In genomic region chr2:105402809-105403208, GRCh38 we compare ENCODE assay signal across 24 cellular contexts. TPM values are rescaled to one million over a fixed set of nuclear protein-coding genes. Genes with fewer than 3 reads are reported as not detected.
A peak's percentile ranks its signal among the peaks of the same experiment; 100 is the strongest.
DNase-seq lines count a peak whose midpoint lies in the region; ATAC-seq, FAIRE-seq and TF ChIP-seq lines count a peak whose summit lies in the region.
"Had no signal": no experiment of that assay in that cellular context is flagged by ENCODE, and none has a peak within 500 bp of the region (broad histone marks: within the 10 kb centered on the region; RNA-seq: fewer than 3 reads in every experiment).

No MANE protein-coding gene starts in this region.

- no peak for FAIRE-seq in astrocyte (lab: Jason Lieb, UNC)
- FAIRE-seq: A204.1, pancreas had no signal

- TF ChIP-seq CTCF in heart right ventricle (IDR thresholded peaks at IDR 0.05) (no peak), right atrium auricular region (IDR thresholded peaks at IDR 0.05) (no peak), astrocyte (IDR thresholded peaks at IDR 0.05; ENCODE audit: insufficient read depth, low read depth, low read length) (no peak)

- H3K4me1 ChIP-seq in heart right ventricle = peaks cover 6 to 82% (median 35%) of the 10 kb centered on the region in 9 donors
- peaks cover 0 to 21% of the 10 kb centered on the region in 2 donors for H3K4me1 ChIP-seq in right atrium auricular region
- peaks cover 40% of the 10 kb centered on the region for H3K4me1 ChIP-seq in astrocyte (ENCODE audit: insufficient read depth, low read length)
- H3K4me1 ChIP-seq in mucosa of rectum (ENCODE audit: control insufficient read depth in 2 of 2, insufficient read depth in 2 of 2, low read length in 2 of 2) = peaks cover 15 to 36% of the 10 kb centered on the region in 2 donors
- H3K4me1 ChIP-seq in urinary bladder (ENCODE audit: insufficient read depth) = no peaks in the 10 kb centered on the region

- no peak overlapping the region for H3K4me3 ChIP-seq in heart right ventricle
- H3K4me3 ChIP-seq in right atrium auricular region = no peak overlapping the region
- H3K4me3 ChIP-seq in astrocyte (ENCODE audit: insufficient read depth, low read depth, low read length) = no peak overlapping the region
- no peak overlapping the region for H3K4me3 ChIP-seq in mucosa of rectum (ENCODE audit: low read length in 2 of 2)
- H3K4me3 ChIP-seq in urinary bladder (ENCODE audit: low read depth, low read length) = no peak overlapping the region
- H3K4me3 ChIP-seq: pancreas, sigmoid colon, upper lobe of right lung had no signal

- H3K4me1 Mint-ChIP-seq in astrocyte (ENCODE audit: low read depth, unreplicated experiment) = peaks cover 31% of the 10 kb centered on the region
- H3K4me1 Mint-ChIP-seq: central memory CD8-positive, alpha-beta T cell had no signal

- ATAC-seq in heart right ventricle = no peak
- ATAC-seq in GM18868 (IDR thresholded peaks at IDR 0.05; ENCODE audit: unreplicated experiment) = no peak
- no peak for ATAC-seq in GM18870 (IDR thresholded peaks at IDR 0.05; ENCODE audit: unreplicated experiment)
- ATAC-seq: activated naive CD4-positive, alpha-beta T cell treated with anti-CD3 and anti-CD28 coated beads, Interleukin-2, amount 50 U/mL, for 72 hours; upper lobe of right lung had no signal

- H3K4me3 Mint-ChIP-seq in astrocyte (ENCODE audit: unreplicated experiment) = no peak overlapping the region
- H3K4me3 Mint-ChIP-seq: central memory CD8-positive, alpha-beta T cell; nephron; WTC11 had no signal

- WGBS in heart right ventricle, 2 donors = 60 to 72% methylated on average over 2 of the region's 2 CpGs
- WGBS in urinary bladder = 94% methylated on average over 2 of the region's 2 CpGs

- no peaks in the 10 kb centered on the region for H3K9me3 Mint-ChIP-seq in astrocyte (ENCODE audit: unreplicated experiment)
- H3K9me3 Mint-ChIP-seq: activated naive CD4-positive, alpha-beta T cell treated with anti-CD3 and anti-CD28 coated beads, Interleukin-2, amount 50 U/mL, for 72 hours; central memory CD8-positive, alpha-beta T cell; nephron had no signal

- H2AFZ ChIP-seq in astrocyte (ENCODE audit: low read depth, low read length) = no peak overlapping the region

- H3K9me3 ChIP-seq in heart right ventricle (no peaks in the 10 kb centered on the region), right atrium auricular region (no peaks in the 10 kb centered on the region), astrocyte (ENCODE audit: insufficient read depth, low read depth, low read length) (peaks cover 3% of the 10 kb centered on the region), mucosa of rectum (ENCODE audit: control insufficient read depth in 2 of 2, low read length in 2 of 2) (no peaks in the 10 kb centered on the region)
- H3K9me3 ChIP-seq: pancreas, sigmoid colon, upper lobe of right lung had no signal

- DNase-seq in heart right ventricle (no peak), right atrium auricular region (ENCODE audit: low spot score) (no peak), astrocyte (ENCODE audit: low read depth) (no peak), ecto neural progenitor cell (ENCODE audit: low spot score) (no peak)
- DNase-seq: activated CD4-positive, alpha-beta T cell treated with anti-CD3 and anti-CD28 coated beads, Interleukin-2, amount 50 U/mL, for 4 hours; activated CD8-positive, alpha-beta memory T cell treated with anti-CD3 and anti-CD28 coated beads, Interleukin-2, amount 50 U/mL, for 4 hours; aorta; DMS53; NCI-H1105 treated with DMSO at 0.1 percent for 48 hours; NCI-H2029; pancreas; sigmoid colon; T1000; upper lobe of right lung had no signal

- H4K20me1 ChIP-seq in astrocyte (ENCODE audit: insufficient read depth, low read length) = no peaks in the 10 kb centered on the region

- H3K9ac ChIP-seq in astrocyte (ENCODE audit: low read length) = peak overlapping the region; percentile 76
- peak overlapping the region in 1 of 2 donors; percentile 52 for H3K9ac ChIP-seq in mucosa of rectum (ENCODE audit: low read depth in 1 of 2, low read length in 2 of 2)

- H3K79me2 ChIP-seq in astrocyte (ENCODE audit: insufficient read depth, low read length) = peaks cover 22% of the 10 kb centered on the region

- H3K27ac ChIP-seq in heart right ventricle = peak overlapping the region in 6 of 10 donors; percentile 51 to 87 (median 76)
- H3K27ac ChIP-seq in right atrium auricular region = peak overlapping the region in 1 of 2 donors; percentile 68
- H3K27ac ChIP-seq in astrocyte (ENCODE audit: low read depth, low read length) = peak overlapping the region; percentile 90
- peak overlapping the region; percentile 88 to 91 for H3K27ac ChIP-seq in mucosa of rectum (ENCODE audit: low read depth in 2 of 2, low read length in 2 of 2)
- peak overlapping the region; percentile 41 for H3K27ac ChIP-seq in urinary bladder (ENCODE audit: low read depth)
- H3K27ac ChIP-seq: HL-60, pancreas, upper lobe of right lung had no signal

- intact Hi-C loops in heart right ventricle (cut with DNase I) = no loop called here

- peak overlapping the region; percentile 73 for H3K4me2 ChIP-seq in astrocyte (ENCODE audit: low read length)

- peaks cover 0 to 26% (median 7%) of the 10 kb centered on the region in 7 donors for H3K27me3 ChIP-seq in heart right ventricle
- no peaks in the 10 kb centered on the region for H3K27me3 ChIP-seq in right atrium auricular region
- H3K27me3 ChIP-seq in astrocyte (ENCODE audit: insufficient read depth, low read length) = no peaks in the 10 kb centered on the region
- H3K27me3 ChIP-seq in mucosa of rectum (ENCODE audit: control insufficient read depth in 2 of 2, insufficient read depth in 2 of 2, low read length in 2 of 2) = peaks cover 0 to 3% of the 10 kb centered on the region in 2 donors
- H3K27me3 ChIP-seq: sigmoid colon had no signal

- no peaks in the 10 kb centered on the region for H3K27me3 Mint-ChIP-seq in astrocyte (ENCODE audit: low read depth, unreplicated experiment)

- H3K36me3 Mint-ChIP-seq in astrocyte (ENCODE audit: low read depth, unreplicated experiment) = peaks cover 3% of the 10 kb centered on the region
- H3K36me3 Mint-ChIP-seq: activated naive CD4-positive, alpha-beta T cell treated with anti-CD3 and anti-CD28 coated beads, Interleukin-2, amount 50 U/mL, for 72 hours had no signal

- H3K27ac Mint-ChIP-seq in astrocyte (ENCODE audit: unreplicated experiment) = peak overlapping the region; percentile 91
- H3K27ac Mint-ChIP-seq: WTC11 had no signal

- H3K36me3 ChIP-seq in heart right ventricle = peaks cover 0 to 5% (median 0%) of the 10 kb centered on the region in 9 donors
- no peaks in the 10 kb centered on the region for H3K36me3 ChIP-seq in right atrium auricular region
- no peaks in the 10 kb centered on the region for H3K36me3 ChIP-seq in astrocyte (ENCODE audit: insufficient read depth, low read length)
- H3K36me3 ChIP-seq in mucosa of rectum (ENCODE audit: control insufficient read depth in 2 of 2, insufficient read depth in 2 of 2, low read length in 2 of 2) = no peaks in the 10 kb centered on the region
- H3K36me3 ChIP-seq in urinary bladder (ENCODE audit: insufficient read depth) = no peaks in the 10 kb centered on the region
- H3K36me3 ChIP-seq: pancreas, sigmoid colon, upper lobe of right lung had no signal

RNA-seq across cellular contexts. Expression of gene FHL2, which starts 4.0 kb away (rescaled TPM):
- total RNA-seq in heart right ventricle (1,000 to 10,000 TPM in 9 of 10 donors, 100 to 1,000 TPM in 1; 598 to 2,354 (median 1,687) TPM), right atrium auricular region (100 to 1,000 TPM; 141 to 356 TPM), astrocyte (104 and 115 TPM in 2 replicates), urinary bladder (48.4 TPM)
- polyA plus RNA-seq in heart right ventricle (100 to 1,000 TPM; 437 to 653 TPM), urinary bladder (95.1 TPM)
